ENCODE assay signal across 10 cellular contexts in genomic region chr9:124800306-124801259, GRCh38. TPM values are rescaled to one million over a fixed set of nuclear protein-coding genes. Genes with fewer than 3 reads are reported as not detected.
DNase-seq lines count a peak whose midpoint lies in the region; ATAC-seq and TF ChIP-seq lines count a peak whose summit lies in the region.
"Had no signal": no experiment of that assay in that cellular context is flagged by ENCODE, and none has a peak within 500 bp of the region (broad histone marks: within the 10 kb centered on the region; RNA-seq: fewer than 3 reads in every experiment).

No MANE protein-coding gene starts in this region.

- H3K9ac ChIP-seq in mucosa of rectum (ENCODE audit: low read depth in 1 of 2, low read length in 2 of 2) = no peak overlapping the region

- H3K4me3 ChIP-seq in LNCaP clone FGC (ENCODE audit: low read depth, low read length) (no peak overlapping the region), mucosa of rectum (ENCODE audit: low read length in 2 of 2) (peak overlapping the region in 1 of 2 donors; percentile 26)

- no peak overlapping the region for H3K4me3 Mint-ChIP-seq in central memory CD8-positive, alpha-beta T cell
- no peak overlapping the region for H3K4me3 Mint-ChIP-seq in activated CD8-positive, alpha-beta memory T cell treated with anti-CD3 and anti-CD28 coated beads, Interleukin-2, amount 10 ng/mL, durations not matched to agents 7 days and 5 days
- no peak overlapping the region for H3K4me3 Mint-ChIP-seq in activated T-cell treated with anti-CD3 and anti-CD28 coated beads, Interleukin-2, amount 50 U/mL, for 4 hours

- H3K36me3 Mint-ChIP-seq in central memory CD8-positive, alpha-beta T cell (ENCODE audit: insufficient read depth) = no peaks in the 10 kb centered on the region
- H3K36me3 Mint-ChIP-seq in activated CD8-positive, alpha-beta memory T cell treated with anti-CD3 and anti-CD28 coated beads, Interleukin-2, amount 10 ng/mL, durations not matched to agents 7 days and 5 days = no peaks in the 10 kb centered on the region
- H3K36me3 Mint-ChIP-seq in activated T-cell treated with anti-CD3 and anti-CD28 coated beads, Interleukin-2, amount 50 U/mL, for 4 hours (ENCODE audit: insufficient read depth) = no peaks in the 10 kb centered on the region

- CTCF ChIA-PET in activated CD8-positive, alpha-beta memory T cell treated with anti-CD3 and anti-CD28 coated beads, Interleukin-2, amount 10 ng/mL, durations not matched to agents 7 days and 5 days (lab: Charles Lee) = interaction anchor here (0.8 to 1.6 kb wide), 6 partner anchors 14 to 53 kb away, joined by 3 to 5 read pairs (median 3); partner anchors contain the start of gene WDR38

- no peaks in the 10 kb centered on the region for H3K36me3 ChIP-seq in mucosa of rectum (ENCODE audit: control insufficient read depth in 2 of 2, insufficient read depth in 2 of 2, low read length in 2 of 2)

- no peaks in the 10 kb centered on the region for H3K9me3 ChIP-seq in mucosa of rectum (ENCODE audit: control insufficient read depth in 2 of 2, low read length in 2 of 2)

- no peaks in the 10 kb centered on the region for H3K4me1 Mint-ChIP-seq in central memory CD8-positive, alpha-beta T cell
- no peaks in the 10 kb centered on the region for H3K4me1 Mint-ChIP-seq in activated CD8-positive, alpha-beta memory T cell treated with anti-CD3 and anti-CD28 coated beads, Interleukin-2, amount 10 ng/mL, durations not matched to agents 7 days and 5 days
- H3K4me1 Mint-ChIP-seq in activated T-cell treated with anti-CD3 and anti-CD28 coated beads, Interleukin-2, amount 50 U/mL, for 4 hours (ENCODE audit: low read depth) = no peaks in the 10 kb centered on the region

- H3K27ac ChIP-seq in mucosa of rectum (ENCODE audit: low read depth in 2 of 2, low read length in 2 of 2) = peak overlapping the region; percentile 16 to 34

- H3K27me3 Mint-ChIP-seq in central memory CD8-positive, alpha-beta T cell = peaks cover 28% of the 10 kb centered on the region
- H3K27me3 Mint-ChIP-seq in activated CD8-positive, alpha-beta memory T cell treated with anti-CD3 and anti-CD28 coated beads, Interleukin-2, amount 10 ng/mL, durations not matched to agents 7 days and 5 days = peaks cover 13% of the 10 kb centered on the region
- H3K27me3 Mint-ChIP-seq in activated T-cell treated with anti-CD3 and anti-CD28 coated beads, Interleukin-2, amount 50 U/mL, for 4 hours (ENCODE audit: low read depth) = peaks cover 2% of the 10 kb centered on the region

- ATAC-seq in central memory CD8-positive, alpha-beta T cell (replicated peaks; ENCODE audit: extremely low read depth, poor library complexity, severe bottlenecking) = peak; percentile 24
- ATAC-seq in activated CD8-positive, alpha-beta memory T cell treated with anti-CD3 and anti-CD28 coated beads, Interleukin-2, amount 10 ng/mL, durations not matched to agents 7 days and 5 days = no peak
- ATAC-seq in GM18909 (IDR thresholded peaks at IDR 0.05; ENCODE audit: poor library complexity, unreplicated experiment) (no peak), GM21576 (IDR thresholded peaks at IDR 0.05; ENCODE audit: unreplicated experiment) (no peak)
- ATAC-seq in activated T-cell treated with anti-CD3 and anti-CD28 coated beads, Interleukin-2, amount 50 U/mL, for 4 hours = no peak

- peaks cover 2% of the 10 kb centered on the region in 2 donors for H3K4me1 ChIP-seq in mucosa of rectum (ENCODE audit: control insufficient read depth in 2 of 2, insufficient read depth in 2 of 2, low read length in 2 of 2)

- H3K27me3 ChIP-seq in mucosa of rectum (ENCODE audit: control insufficient read depth in 2 of 2, insufficient read depth in 2 of 2, low read length in 2 of 2) = no peaks in the 10 kb centered on the region

- peak; percentile 40 for DNase-seq in GM03348 (ENCODE audit: low spot score)
- peak; percentile 2 for DNase-seq in LNCaP clone FGC (ENCODE audit: low read depth)
- DNase-seq in central memory CD8-positive, alpha-beta T cell (ENCODE audit: low spot score in 2 of 2) = no peak
- no peak for DNase-seq in activated CD8-positive, alpha-beta memory T cell treated with anti-CD3 and anti-CD28 coated beads, Interleukin-2, amount 10 ng/mL, durations not matched to agents 7 days and 5 days
- DNase-seq in activated T-cell treated with anti-CD3 and anti-CD28 coated beads, Interleukin-2, amount 50 U/mL, for 4 hours = no peak
- DNase-seq: activated T-cell treated with anti-CD3 and anti-CD28 coated beads for 4 hours, DMS79 treated with DMSO at 0.1 percent for 48 hours had no signal

- no peaks in the 10 kb centered on the region for H3K9me3 Mint-ChIP-seq in central memory CD8-positive, alpha-beta T cell
- H3K9me3 Mint-ChIP-seq in activated CD8-positive, alpha-beta memory T cell treated with anti-CD3 and anti-CD28 coated beads, Interleukin-2, amount 10 ng/mL, durations not matched to agents 7 days and 5 days (ENCODE audit: low read depth) = no peaks in the 10 kb centered on the region
- H3K9me3 Mint-ChIP-seq in activated T-cell treated with anti-CD3 and anti-CD28 coated beads, Interleukin-2, amount 50 U/mL, for 4 hours = no peaks in the 10 kb centered on the region

- TF ChIP-seq CTCF in LNCaP clone FGC (IDR thresholded peaks at IDR 0.05; ENCODE audit: control insufficient read depth, extremely low read depth, insufficient read depth) = no peak

- H3K27ac Mint-ChIP-seq in central memory CD8-positive, alpha-beta T cell (ENCODE audit: low read depth) = no peak overlapping the region
- no peak overlapping the region for H3K27ac Mint-ChIP-seq in activated CD8-positive, alpha-beta memory T cell treated with anti-CD3 and anti-CD28 coated beads, Interleukin-2, amount 10 ng/mL, durations not matched to agents 7 days and 5 days

RNA-seq across cellular contexts. Expression of gene OLFML2A, which starts 23.6 kb away (rescaled TPM):
- not detected for total RNA-seq in activated CD8-positive, alpha-beta memory T cell treated with anti-CD3 and anti-CD28 coated beads, Interleukin-2, amount 10 ng/mL, durations not matched to agents 7 days and 5 days
- under 1 TPM in 1 of 3 donors, not detected in 2; 0.03 TPM for total RNA-seq in activated T-cell treated with anti-CD3 and anti-CD28 coated beads, Interleukin-2, amount 50 U/mL, for 4 hours

RNA-seq across cellular contexts. Expression of gene NR6A1, which starts 29.5 kb away (rescaled TPM):
- 1 to 10 TPM in 1 of 2 experiments, under 1 TPM in 1; 0.44 to 1.2 TPM for total RNA-seq in activated CD8-positive, alpha-beta memory T cell treated with anti-CD3 and anti-CD28 coated beads, Interleukin-2, amount 10 ng/mL, durations not matched to agents 7 days and 5 days
- total RNA-seq in activated T-cell treated with anti-CD3 and anti-CD28 coated beads, Interleukin-2, amount 50 U/mL, for 4 hours = 1 to 10 TPM; 2.3 to 3.5 (median 2.7) TPM

RNA-seq across cellular contexts. Expression of gene WDR38, which starts 52.7 kb away (rescaled TPM):
- total RNA-seq in activated CD8-positive, alpha-beta memory T cell treated with anti-CD3 and anti-CD28 coated beads, Interleukin-2, amount 10 ng/mL, durations not matched to agents 7 days and 5 days = not detected
- total RNA-seq in activated T-cell treated with anti-CD3 and anti-CD28 coated beads, Interleukin-2, amount 50 U/mL, for 4 hours = not detected

Comparison
In these comparisons a context has a peak if more than half of its experiments do, and no peak if none do; other contexts are left out.
1. DNase-seq: peak in GM03348 (single experiment) and LNCaP clone FGC (single experiment); none in central memory CD8-positive, alpha-beta T cell (0 of 2), activated CD8-positive, alpha-beta memory T cell treated with anti-CD3 and anti-CD28 coated beads, Interleukin-2, amount 10 ng/mL, durations not matched to agents 7 days and 5 days (single experiment) and activated T-cell treated with anti-CD3 and anti-CD28 coated beads, Interleukin-2, amount 50 U/mL, for 4 hours (single experiment).